In genomic region chr6:159977242-159978214, GRCh38 we compare ENCODE assay signal across 10 cellular contexts. TPM values are rescaled to one million over a fixed set of nuclear protein-coding genes. Genes with fewer than 3 reads are reported as not detected.
DNase-seq lines count a peak whose midpoint lies in the region; ATAC-seq and TF ChIP-seq lines count a peak whose summit lies in the region.
"Had no signal": no experiment of that assay in that cellular context is flagged by ENCODE, and none has a peak within 500 bp of the region (broad histone marks: within the 10 kb centered on the region; RNA-seq: fewer than 3 reads in every experiment).

No MANE protein-coding gene starts in this region.

- peak overlapping the region; percentile 60 to 73 for H3K27ac ChIP-seq in right atrium auricular region
- H3K27ac ChIP-seq in smooth muscle cell (ENCODE audit: low read depth) = peak overlapping the region; percentile 81
- H3K27ac ChIP-seq in Peyer's patch = peak overlapping the region in 1 of 4 donors; percentile 12
- H3K27ac ChIP-seq: 22Rv1 had no signal

- no peaks in the 10 kb centered on the region for H3K27me3 ChIP-seq in right atrium auricular region
- H3K27me3 ChIP-seq in smooth muscle cell (ENCODE audit: low read depth) = no peaks in the 10 kb centered on the region
- no peaks in the 10 kb centered on the region for H3K27me3 ChIP-seq in Peyer's patch

- H3K4me1 ChIP-seq in right atrium auricular region (peaks cover 0 to 79% of the 10 kb centered on the region in 2 donors), smooth muscle cell (ENCODE audit: low read depth) (peaks cover 13% of the 10 kb centered on the region), Peyer's patch (peaks cover 0 to 61% (median 9%) of the 10 kb centered on the region in 4 donors)

- no peak for ATAC-seq in HG03159 (IDR thresholded peaks at IDR 0.05; ENCODE audit: unreplicated experiment)

- peaks cover 100% of the 10 kb centered on the region for H3K79me2 ChIP-seq in smooth muscle cell (ENCODE audit: low read depth)

- WGBS in smooth muscle cell (ENCODE audit: low lambda C conversion rate) = 85% methylated on average over 20 of the region's 20 CpGs

- H3K9me3 ChIP-seq in right atrium auricular region (no peaks in the 10 kb centered on the region), smooth muscle cell (replicated peaks; ENCODE audit: low read depth) (no peaks in the 10 kb centered on the region), Peyer's patch (no peaks in the 10 kb centered on the region)

- no peak overlapping the region for H3K9ac ChIP-seq in smooth muscle cell (ENCODE audit: low read depth)

- DNase-seq in DMS 273 (lab: John Stamatoyannopoulos, UW; ENCODE audit: unreplicated experiment) = peak; percentile 45
- no peak for DNase-seq in DMS 273 treated with DMSO at 0.1 percent for 48 hours (lab: John Stamatoyannopoulos, UW)
- DNase-seq in activated naive CD8-positive, alpha-beta T cell treated with anti-CD3 and anti-CD28 coated beads for 36 hours = no peak
- DNase-seq in right atrium auricular region (ENCODE audit: low spot score) = no peak
- DNase-seq in smooth muscle cell (lab: John Stamatoyannopoulos, UW; ENCODE audit: unreplicated experiment) = no peak
- DNase-seq in cerebellum (ENCODE audit: low spot score) = no peak
- DNase-seq in Peyer's patch = no peak
- DNase-seq: NCI-H524 had no signal

- H3K27ac Mint-ChIP-seq in activated naive CD8-positive, alpha-beta T cell treated with anti-CD3 and anti-CD28 coated beads for 36 hours = peak overlapping the region; percentile 95

- peaks cover 4% of the 10 kb centered on the region for H3F3A ChIP-seq in smooth muscle cell (ENCODE audit: low read depth)

- no peaks in the 10 kb centered on the region for H3K9me3 Mint-ChIP-seq in activated naive CD8-positive, alpha-beta T cell treated with anti-CD3 and anti-CD28 coated beads for 36 hours

- no peak overlapping the region for H3K4me2 ChIP-seq in smooth muscle cell

- peak overlapping the region; percentile 78 for H3K4me3 Mint-ChIP-seq in activated naive CD8-positive, alpha-beta T cell treated with anti-CD3 and anti-CD28 coated beads for 36 hours

- H2AFZ ChIP-seq in smooth muscle cell (ENCODE audit: low read depth) = no peak overlapping the region

- TF ChIP-seq CTCF in right atrium auricular region (IDR thresholded peaks at IDR 0.05) (no peak), smooth muscle cell (IDR thresholded peaks at IDR 0.05; ENCODE audit: borderline replicate concordance, insufficient read depth, poor library complexity, severe bottlenecking) (no peak), Peyer's patch (IDR thresholded peaks at IDR 0.05) (no peak)

- H3K4me3 ChIP-seq in right atrium auricular region (peak overlapping the region in 1 of 2 donors; percentile 23), smooth muscle cell (no peak overlapping the region), Peyer's patch (no peak overlapping the region)

- no peak for TF ChIP-seq POLR2A in Peyer's patch (IDR thresholded peaks at IDR 0.05)

- H3K4me1 Mint-ChIP-seq in activated naive CD8-positive, alpha-beta T cell treated with anti-CD3 and anti-CD28 coated beads for 36 hours = peaks cover 97% of the 10 kb centered on the region

- peaks cover 99% of the 10 kb centered on the region for H4K20me1 ChIP-seq in smooth muscle cell (ENCODE audit: low read depth)

- H3K27me3 Mint-ChIP-seq in activated naive CD8-positive, alpha-beta T cell treated with anti-CD3 and anti-CD28 coated beads for 36 hours = no peaks in the 10 kb centered on the region

- H3K36me3 ChIP-seq in right atrium auricular region (no peaks in the 10 kb centered on the region), smooth muscle cell (ENCODE audit: low read depth) (no peaks in the 10 kb centered on the region), Peyer's patch (no peaks in the 10 kb centered on the region)

- H3K36me3 Mint-ChIP-seq in activated naive CD8-positive, alpha-beta T cell treated with anti-CD3 and anti-CD28 coated beads for 36 hours = peaks cover 42% of the 10 kb centered on the region

RNA-seq across cellular contexts. Expression of gene IGF2R, which starts 8.6 kb away (rescaled TPM):
- total RNA-seq in activated naive CD8-positive, alpha-beta T cell treated with anti-CD3 and anti-CD28 coated beads for 36 hours = 10 to 100 TPM; 74.9 to 77.7 TPM
- total RNA-seq in right atrium auricular region = 10 to 100 TPM; 47.9 to 48.9 TPM
- total RNA-seq in smooth muscle cell = 64.5 and 77.4 TPM in 2 replicates
- polyA plus RNA-seq in smooth muscle cell = 43.9 and 44.7 TPM in 2 replicates
- 54.4 TPM for total RNA-seq in cerebellum
- 10 to 100 TPM; 48.7 to 86.5 (median 82.3) TPM for total RNA-seq in Peyer's patch
